14 cellular contexts compared by ENCODE assay signal in the genomic region with DNA sequence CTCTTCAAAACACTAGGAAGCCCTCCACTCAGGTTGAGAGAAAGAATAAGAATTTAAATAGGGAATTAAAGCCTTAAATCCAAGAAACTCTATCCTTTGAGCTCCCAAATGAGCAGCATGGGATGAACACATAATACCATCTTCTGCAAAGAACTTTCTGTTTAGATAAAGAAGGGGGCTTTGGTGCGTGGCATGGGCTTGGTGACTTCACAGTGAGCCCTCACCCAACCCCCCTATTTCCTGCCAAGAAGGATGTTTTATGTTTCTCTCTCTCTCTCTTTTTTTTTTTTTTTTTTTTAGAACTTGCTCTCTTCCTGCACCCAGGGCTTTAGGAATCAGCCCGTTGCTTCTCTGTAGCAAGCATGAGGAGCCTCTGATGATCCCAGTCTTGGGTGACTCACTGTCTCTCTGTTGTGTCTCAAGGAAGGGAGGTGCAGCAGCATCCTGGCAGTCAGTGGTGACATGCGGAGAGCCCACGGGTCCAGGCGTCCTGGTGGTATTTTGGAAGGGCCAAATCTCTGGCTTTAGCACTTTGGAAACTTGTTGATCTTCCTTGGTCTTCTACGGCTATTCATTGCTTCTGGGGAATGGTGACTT. TPM values are rescaled to one million over a fixed set of nuclear protein-coding genes. Genes with fewer than 3 reads are reported as not detected.
DNase-seq lines count a peak whose midpoint lies in the region; ATAC-seq and TF ChIP-seq lines count a peak whose summit lies in the region.
"Had no signal": no experiment of that assay in that cellular context is flagged by ENCODE, and none has a peak within 500 bp of the region (broad histone marks: within the 10 kb centered on the region; RNA-seq: fewer than 3 reads in every experiment).

No MANE protein-coding gene starts in this region.

- CTCF ChIA-PET in MCF 10A (lab: Yijun Ruan, JAX): no interaction called here
- CTCF ChIA-PET in mammary epithelial cell (lab: Charles Lee; ENCODE audit: low non-redundant PET): no interaction called here
- CTCF ChIA-PET in T-cell (lab: Charles Lee): no interaction called here

- no peak overlapping the region for H3K4me2 ChIP-seq in mammary epithelial cell (ENCODE audit: insufficient read depth, low read depth, low read length)
- H3K4me2 ChIP-seq: KMS-11 had no signal

- ATAC-seq in T-cell (replicated peaks in 1 of 4) (peak; percentile 40 to 81 (median 50)), sciatic nerve (no peak)
- ATAC-seq in stimulated activated memory B cell treated with anti-CD40 and anti-IgM and Interleukin-4, amounts not matched to agents 10 μg/mL and 1 μg/mL and 100 μg/mL, for 72 hours: no peak
- ATAC-seq: Panc1 had no signal

- H3K27me3 ChIP-seq in mammary epithelial cell (ENCODE audit: insufficient read depth, low read length): no peaks in the 10 kb centered on the region
- H3K27me3 ChIP-seq: heart right ventricle had no signal

- H3K36me3 ChIP-seq in mammary epithelial cell (ENCODE audit: insufficient read depth, low read length): no peaks in the 10 kb centered on the region

- TF ChIP-seq CTCF in MCF 10A (IDR thresholded peaks at IDR 0.05; ENCODE audit: unreplicated experiment): no peak
- no peak for TF ChIP-seq CTCF in mammary epithelial cell (conservative IDR thresholded peaks at IDR 0.05 in 1 of 2, IDR thresholded peaks at IDR 0.05 in 1 of 2; ENCODE audit: extremely low read depth in 1 of 2, insufficient read depth in 1 of 2, low read depth in 1 of 2, low read length in 2 of 2)
- TF ChIP-seq CTCF in fibroblast of mammary gland (conservative IDR thresholded peaks at IDR 0.05; ENCODE audit: control insufficient read depth, insufficient read depth, low read depth, low read length): no peak

- 97% methylated on average over 6 of the region's 6 CpGs for WGBS in mammary epithelial cell (ENCODE audit: low coverage, missing lambda C conversion rate)

- in situ Hi-C loops in mammary epithelial cell (cut with MboI; ENCODE audit: low sequenced_read_pairs in 2 of 2) (no loop called here), ACHN (cut with HindIII; ENCODE audit: low pct_ligation_motif_present, low pct_unique_long_range_greater_than_20kb, low sequenced_read_pairs) (no loop called here)

- H3K27me3 Mint-ChIP-seq in MCF 10A (ENCODE audit: insufficient read depth, unreplicated experiment): no peaks in the 10 kb centered on the region
- no peaks in the 10 kb centered on the region for H3K27me3 Mint-ChIP-seq in T-cell
- H3K27me3 Mint-ChIP-seq in stimulated activated memory B cell treated with anti-CD40 and anti-IgM and Interleukin-4, amounts not matched to agents 10 μg/mL and 1 μg/mL and 100 μg/mL, for 72 hours: no peaks in the 10 kb centered on the region

- no peaks in the 10 kb centered on the region for H3K9me3 ChIP-seq in mammary epithelial cell (replicated peaks; ENCODE audit: insufficient read depth, low read length)
- H3K9me3 ChIP-seq: heart right ventricle had no signal

- H3K27ac Mint-ChIP-seq in MCF 10A (ENCODE audit: low read depth, unreplicated experiment) (no peak overlapping the region), T-cell (peak overlapping the region; percentile 85 to 88)
- H3K27ac Mint-ChIP-seq in stimulated activated memory B cell treated with anti-CD40 and anti-IgM and Interleukin-4, amounts not matched to agents 10 μg/mL and 1 μg/mL and 100 μg/mL, for 72 hours: no peak overlapping the region

- H3K79me2 ChIP-seq in mammary epithelial cell (ENCODE audit: insufficient read depth, low read length): no peaks in the 10 kb centered on the region

- H3K4me3 ChIP-seq in mammary epithelial cell (replicated peaks in 1 of 3; ENCODE audit: insufficient read depth in 1 of 3, low read depth in 2 of 3, low read length in 3 of 3) (no peak overlapping the region), fibroblast of mammary gland (ENCODE audit: control insufficient read depth, low read depth, low read length) (no peak overlapping the region)
- H3K4me3 ChIP-seq: heart right ventricle had no signal

- DNase-seq in MCF 10A (ENCODE audit: unreplicated experiment) (peak; percentile 19), mammary epithelial cell (no peak), T-cell (peak in 31 of 34 experiments; percentile 11 to 71 (median 40)), fibroblast of mammary gland (ENCODE audit: low read depth) (peak; percentile 38), NCI-H526 (lab: John Stamatoyannopoulos, UW) (no peak), sciatic nerve (ENCODE audit: low spot score) (no peak), ACHN (no peak)
- DNase-seq: C1 segment of cervical spinal cord; effector memory CD4-positive, alpha-beta T cell; heart right ventricle; NCI-H2171 treated with DMSO at 0.1 percent for 48 hours had no signal

- H3K9me3 Mint-ChIP-seq in MCF 10A (ENCODE audit: unreplicated experiment): no peaks in the 10 kb centered on the region
- H3K9me3 Mint-ChIP-seq in T-cell: no peaks in the 10 kb centered on the region
- no peaks in the 10 kb centered on the region for H3K9me3 Mint-ChIP-seq in stimulated activated memory B cell treated with anti-CD40 and anti-IgM and Interleukin-4, amounts not matched to agents 10 μg/mL and 1 μg/mL and 100 μg/mL, for 72 hours

- no peaks in the 10 kb centered on the region for H4K20me1 ChIP-seq in mammary epithelial cell (ENCODE audit: insufficient read depth, low read length)

- H3K36me3 Mint-ChIP-seq in MCF 10A (ENCODE audit: insufficient read depth, unreplicated experiment) (peaks cover 41% of the 10 kb centered on the region), T-cell (peaks cover 16% of the 10 kb centered on the region)
- peaks cover 78% of the 10 kb centered on the region for H3K36me3 Mint-ChIP-seq in stimulated activated memory B cell treated with anti-CD40 and anti-IgM and Interleukin-4, amounts not matched to agents 10 μg/mL and 1 μg/mL and 100 μg/mL, for 72 hours

- POLR2A ChIA-PET in MCF 10A (lab: Yijun Ruan, JAX): no interaction called here
- POLR2A ChIA-PET in T-cell (lab: Charles Lee): interaction anchor here in 1 of 2 donors (0.5 kb wide), 1 partner anchor 233 kb away, joined by 4 read pairs; no protein-coding TSS in a partner anchor

- peaks cover 4% of the 10 kb centered on the region for H3K4me1 ChIP-seq in mammary epithelial cell (ENCODE audit: insufficient read depth, low read length)

- H3K4me1 Mint-ChIP-seq in MCF 10A (ENCODE audit: insufficient read depth, unreplicated experiment) (peaks cover 26% of the 10 kb centered on the region), T-cell (peaks cover 61 to 69% (median 62%) of the 10 kb centered on the region in 3 donors)
- peaks cover 38% of the 10 kb centered on the region for H3K4me1 Mint-ChIP-seq in stimulated activated memory B cell treated with anti-CD40 and anti-IgM and Interleukin-4, amounts not matched to agents 10 μg/mL and 1 μg/mL and 100 μg/mL, for 72 hours

- H2AFZ ChIP-seq in mammary epithelial cell (ENCODE audit: low read depth, low read length): no peak overlapping the region

- dilution Hi-C loops in mammary epithelial cell (cut with HindIII; ENCODE audit: low sequenced_read_pairs): no loop called here

- H3K4me3 Mint-ChIP-seq in MCF 10A (ENCODE audit: unreplicated experiment): no peak overlapping the region
- H3K4me3 Mint-ChIP-seq in T-cell: peak overlapping the region; percentile 49 to 63 (median 55)
- no peak overlapping the region for H3K4me3 Mint-ChIP-seq in stimulated activated memory B cell treated with anti-CD40 and anti-IgM and Interleukin-4, amounts not matched to agents 10 μg/mL and 1 μg/mL and 100 μg/mL, for 72 hours

- intact Hi-C loops in MCF 10A (cut with micrococcal nuclease): no loop called here
- intact Hi-C loops in mammary epithelial cell (cut with micrococcal nuclease): no loop called here
- intact Hi-C loops in sciatic nerve (cut with DNase I): no loop called here

- no peak overlapping the region for H3K9ac ChIP-seq in mammary epithelial cell (ENCODE audit: insufficient read depth, low read length)
- H3K9ac ChIP-seq: KMS-11 had no signal

- no TSS peak for BruUV-seq in MCF 10A (replicated peaks; lab: Mats Ljungman, UMichigan)
- BruUV-seq in mammary epithelial cell (replicated peaks; lab: Mats Ljungman, UMichigan): no TSS peak

- no peak overlapping the region for H3K27ac ChIP-seq in mammary epithelial cell (ENCODE audit: insufficient read depth, low read depth, low read length)
- H3K27ac ChIP-seq: heart right ventricle, KMS-11 had no signal

RNA-seq across cellular contexts. Expression of gene CCK, which starts 49.1 kb away (rescaled TPM):
- total RNA-seq in MCF 10A (2022) (not detected in 2 replicates), mammary epithelial cell (1 to 10 TPM in 1 of 2 donors, not detected in 1; 1.5 TPM), T-cell (not detected), sciatic nerve (not detected)
- 0.99 TPM for polyA plus RNA-seq in mammary epithelial cell
- polyA minus RNA-seq in mammary epithelial cell: not detected
- total RNA-seq: heart right ventricle had no signal
- polyA plus RNA-seq: heart right ventricle had no signal

Comparison
In these comparisons a context has a peak if more than half of its experiments do, and no peak if none do; other contexts are left out.
1. DNase-seq: peak in MCF 10A (single experiment), T-cell (31 of 34) and fibroblast of mammary gland (single experiment); none in mammary epithelial cell (single experiment), NCI-H526 (0 of 2), sciatic nerve (single experiment) and ACHN (single experiment).
2. H3K27ac Mint-ChIP-seq: peak in T-cell (2 of 2); none in MCF 10A (single experiment) and stimulated activated memory B cell treated with anti-CD40 and anti-IgM and Interleukin-4, amounts not matched to agents 10 μg/mL and 1 μg/mL and 100 μg/mL, for 72 hours (single experiment).
3. H3K4me3 Mint-ChIP-seq: peak in T-cell (3 of 3); none in MCF 10A (single experiment) and stimulated activated memory B cell treated with anti-CD40 and anti-IgM and Interleukin-4, amounts not matched to agents 10 μg/mL and 1 μg/mL and 100 μg/mL, for 72 hours (single experiment).
4. ATAC-seq: peak in T-cell (4 of 4); none in stimulated activated memory B cell treated with anti-CD40 and anti-IgM and Interleukin-4, amounts not matched to agents 10 μg/mL and 1 μg/mL and 100 μg/mL, for 72 hours (single experiment) and sciatic nerve (single experiment).